ENCODE assay signal across 8 cellular contexts in genomic region chr2:87483093-87483492, GRCh38.
DNase-seq lines count a peak whose midpoint lies in the region; ATAC-seq, FAIRE-seq and TF ChIP-seq lines count a peak whose summit lies in the region.
"Not testable (repeated sequence)": the region's sequence is repeated elsewhere in the genome, so short reads cannot be mapped to it uniquely, and the experiment has no call there.

No MANE protein-coding gene starts in this region.

- not testable (repeated sequence) for H2BK20ac ChIP-seq in IMR-90 (ENCODE audit: low read depth, low read length)

- H3K4me3 ChIP-seq in IMR-90 (ENCODE audit: insufficient read depth, low read depth, low read length); K562: not testable (repeated sequence)

- H4K91ac ChIP-seq in IMR-90 (ENCODE audit: insufficient read depth, low read depth, low read length) = not testable (repeated sequence)

- H2BK15ac ChIP-seq in IMR-90 (ENCODE audit: low read depth, low read length) = not testable (repeated sequence)

- TF ChIP-seq RAD21 in IMR-90 (IDR thresholded peaks at IDR 0.05; ENCODE audit: low read length); K562 (CRISPR knock-in tag; conservative IDR thresholded peaks at IDR 0.05 in 1 of 2, IDR thresholded peaks at IDR 0.05 in 1 of 2): not testable (repeated sequence)

- H3K9ac ChIP-seq in IMR-90 (ENCODE audit: low read depth, low read length) = peak overlapping the region; percentile 34; the same call in 1 of the 2 replicates
- not testable (repeated sequence) for H3K9ac ChIP-seq in K562 (ENCODE audit: insufficient read depth in 1 of 2, low read depth in 2 of 2, low read length in 2 of 2)

- H4K20me1 ChIP-seq in IMR-90 (ENCODE audit: insufficient read depth, low read length) = peaks cover 67% of the 10 kb centered on the region
- not testable (repeated sequence) for H4K20me1 ChIP-seq in K562 (replicated peaks; ENCODE audit: control insufficient read depth, insufficient read depth, low read length)

- H3K9me1 ChIP-seq in IMR-90 (ENCODE audit: insufficient read depth, low read length); K562 (ENCODE audit: control insufficient read depth, insufficient read depth, low read length): not testable (repeated sequence)

- H3K23ac ChIP-seq in IMR-90 (ENCODE audit: low read depth, low read length) = not testable (repeated sequence)

- WGBS in IMR-90 (ENCODE audit: extremely low coverage in 2 of 2, insufficient read length in 1 of 2), 2 experiments = no CpG with 5 or more reads among the region's 5 CpGs
- WGBS in K562 (ENCODE audit: insufficient coverage, low coverage, missing lambda C conversion rate) = 5% methylated on average over 4 of the region's 5 CpGs

- H3K4me3 Mint-ChIP-seq in CD4-positive, alpha-beta T cell = peak overlapping the region; percentile 45
- H3K4me3 Mint-ChIP-seq in T-cell (peak overlapping the region in 2 of 3 donors; percentile 15 to 74), natural killer cell (peak overlapping the region; percentile 28)
- peak overlapping the region; percentile 65 to 75 for H3K4me3 Mint-ChIP-seq in activated T-cell treated with anti-CD3 and anti-CD28 coated beads, Interleukin-2, amount 50 U/mL, for 72 hours
- peak overlapping the region; percentile 16 to 39 for H3K4me3 Mint-ChIP-seq in stimulated activated naive CD8-positive, alpha-beta T cell treated with anti-CD3 and anti-CD28 coated beads, Interleukin-15, amount 100 ng/mL, for 72 hours

- POLR2A ChIA-PET in CD4-positive, alpha-beta T cell (lab: Charles Lee); IMR-90 (lab: Charles Lee; ENCODE audit: unreplicated experiment); T-cell (lab: Charles Lee); K562 (lab: Yijun Ruan, JAX): not testable (repeated sequence)

- H4K5ac ChIP-seq in IMR-90 (ENCODE audit: low read depth, low read length) = not testable (repeated sequence)

- not testable (repeated sequence) for H2BK120ac ChIP-seq in IMR-90 (ENCODE audit: low read depth, low read length)

- peaks cover 11% of the 10 kb centered on the region for H3K4me1 Mint-ChIP-seq in CD4-positive, alpha-beta T cell (ENCODE audit: low read depth)
- peaks cover 0 to 48% (median 2%) of the 10 kb centered on the region in 3 donors for H3K4me1 Mint-ChIP-seq in T-cell
- peaks cover 28% of the 10 kb centered on the region for H3K4me1 Mint-ChIP-seq in activated T-cell treated with anti-CD3 and anti-CD28 coated beads, Interleukin-2, amount 50 U/mL, for 72 hours (ENCODE audit: low read depth)
- not testable (repeated sequence) for H3K4me1 Mint-ChIP-seq in natural killer cell
- H3K4me1 Mint-ChIP-seq in stimulated activated naive CD8-positive, alpha-beta T cell treated with anti-CD3 and anti-CD28 coated beads, Interleukin-15, amount 100 ng/mL, for 72 hours = peaks cover 33% of the 10 kb centered on the region

- DNase-seq in CD4-positive, alpha-beta T cell = peak in 2 of 10 experiments; percentile 26 to 31
- DNase-seq in IMR-90; natural killer cell; stimulated activated naive CD8-positive, alpha-beta T cell treated with anti-CD3 and anti-CD28 coated beads, Interleukin-15, amount 100 ng/mL, for 72 hours: not testable (repeated sequence)
- DNase-seq in T-cell = peak in 1 of 34 experiments; percentile 37
- DNase-seq in activated T-cell treated with anti-CD3 and anti-CD28 coated beads, Interleukin-2, amount 50 U/mL, for 72 hours = peak in 1 of 2 donors; percentile 22
- peak in 1 of 4 experiments; percentile 45 for DNase-seq in K562 (ENCODE audit: extremely low read depth in 1 of 4, low spot score in 3 of 4)
- DNase-seq in islet precursor cell = peak; percentile 75

- intact Hi-C loops in CD4-positive, alpha-beta T cell (cut with DNase I, micrococcal nuclease); IMR-90 (cut with micrococcal nuclease); K562 (cut with micrococcal nuclease); natural killer cell (cut with micrococcal nuclease): not testable (repeated sequence)

- H3K36me3 ChIP-seq in IMR-90 (ENCODE audit: control insufficient read depth, insufficient read depth, low read length) = not testable (repeated sequence)
- H3K36me3 ChIP-seq in K562 (ENCODE audit: control insufficient read depth, insufficient read depth, low read length) = peaks cover 10% of the 10 kb centered on the region; the same call in 1 of the 3 replicates

- in situ Hi-C loops in IMR-90 (cut with MboI; ENCODE audit: low sequenced_read_pairs) = not testable (repeated sequence)
- in situ Hi-C loops in K562 (cut with MboI) = loop anchor here (25.0 kb wide), 1 partner anchor 529 kb away; the partner anchor contains the start of gene RNU2-63P

- H2AFZ ChIP-seq in IMR-90 (replicated peaks; ENCODE audit: low read length, poor library complexity); K562 (ENCODE audit: low read depth, low read length): not testable (repeated sequence)

- H2AK5ac ChIP-seq in IMR-90 (ENCODE audit: low read depth, low read length) = not testable (repeated sequence)

- H4K8ac ChIP-seq in IMR-90 (ENCODE audit: low read depth in 2 of 2, low read length in 2 of 2) = not testable (repeated sequence)

- peak; percentile 59 for ATAC-seq in CD4-positive, alpha-beta T cell (ENCODE audit: poor library complexity)
- peak; percentile 41 for ATAC-seq in IMR-90 (ENCODE audit: low read depth)
- ATAC-seq in T-cell (replicated peaks in 1 of 4) = peak; percentile 35 to 79 (median 61)
- peak; percentile 56 for ATAC-seq in activated T-cell treated with anti-CD3 and anti-CD28 coated beads, Interleukin-2, amount 50 U/mL, for 72 hours (replicated peaks in 1 of 2)
- peak; percentile 80 for ATAC-seq in K562
- ATAC-seq in natural killer cell = not testable (repeated sequence)
- ATAC-seq in stimulated activated naive CD8-positive, alpha-beta T cell treated with anti-CD3 and anti-CD28 coated beads, Interleukin-15, amount 100 ng/mL, for 72 hours = peak; percentile 56

- H3K9me3 Mint-ChIP-seq in CD4-positive, alpha-beta T cell; T-cell; activated T-cell treated with anti-CD3 and anti-CD28 coated beads, Interleukin-2, amount 50 U/mL, for 72 hours; natural killer cell; stimulated activated naive CD8-positive, alpha-beta T cell treated with anti-CD3 and anti-CD28 coated beads, Interleukin-15, amount 100 ng/mL, for 72 hours: not testable (repeated sequence)

- H3K4me2 ChIP-seq in IMR-90 (ENCODE audit: low read depth, low read length); K562 (ENCODE audit: insufficient read depth, low read length): not testable (repeated sequence)

- H2BK5ac ChIP-seq in IMR-90 (ENCODE audit: low read depth, low read length, poor library complexity, severe bottlenecking) = peak overlapping the region; percentile 62

- H2AK9ac ChIP-seq in IMR-90 (replicated peaks; ENCODE audit: low read depth, low read length, poor library complexity) = not testable (repeated sequence)

- not testable (repeated sequence) for H3K27me3 ChIP-seq in CD4-positive, alpha-beta T cell (ENCODE audit: control insufficient read depth, insufficient read depth, low read length); IMR-90 (ENCODE audit: control insufficient read depth, insufficient read depth, low read length); K562 (ENCODE audit: control insufficient read depth in 2 of 2, insufficient read depth in 2 of 2, low read length in 2 of 2)

- peaks cover 19% of the 10 kb centered on the region for H3K4me1 ChIP-seq in IMR-90 (ENCODE audit: control insufficient read depth, insufficient read depth, low read length)
- H3K4me1 ChIP-seq in K562 (replicated peaks in 1 of 2; ENCODE audit: control insufficient read depth in 2 of 2, insufficient read depth in 2 of 2, low read length in 2 of 2) = not testable (repeated sequence)

- H3K14ac ChIP-seq in IMR-90 (replicated peaks; ENCODE audit: low read depth, low read length) = not testable (repeated sequence)

- H3K27me3 Mint-ChIP-seq in CD4-positive, alpha-beta T cell; T-cell; activated T-cell treated with anti-CD3 and anti-CD28 coated beads, Interleukin-2, amount 50 U/mL, for 72 hours (ENCODE audit: low read depth); natural killer cell (ENCODE audit: low read depth in 2 of 2); stimulated activated naive CD8-positive, alpha-beta T cell treated with anti-CD3 and anti-CD28 coated beads, Interleukin-15, amount 100 ng/mL, for 72 hours: not testable (repeated sequence)

- not testable (repeated sequence) for TF ChIP-seq POLR2A in IMR-90 (IDR thresholded peaks at IDR 0.05; ENCODE audit: low read depth, low read length); K562 (conservative IDR thresholded peaks at IDR 0.05)

- not testable (repeated sequence) for H3K27ac ChIP-seq in CD4-positive, alpha-beta T cell (ENCODE audit: low read depth, low read length); K562 (ENCODE audit: extremely low read depth, low read depth, low read length)
- H3K27ac ChIP-seq in IMR-90 (ENCODE audit: insufficient read depth, low read length) = peak overlapping the region; percentile 76; the same call in 1 of the 2 replicates

- not testable (repeated sequence) for BruUV-seq in IMR-90 (replicated peaks; lab: Mats Ljungman, UMichigan); K562 (replicated peaks; lab: Mats Ljungman, UMichigan)

- not testable (repeated sequence) for H3K18ac ChIP-seq in IMR-90 (ENCODE audit: low read depth, low read length)

- not testable (repeated sequence) for TF ChIP-seq CTCF in CD4-positive, alpha-beta T cell (IDR thresholded peaks at IDR 0.05); IMR-90 (conservative IDR thresholded peaks at IDR 0.05; ENCODE audit: low read depth, low read length); K562 (IDR thresholded peaks at IDR 0.05 in 2 of 3, conservative IDR thresholded peaks at IDR 0.05 in 1 of 3; ENCODE audit: insufficient read depth in 2 of 3, low read depth in 1 of 3, low read length in 3 of 3); natural killer cell (IDR thresholded peaks at IDR 0.05)

- TF ChIP-seq EP300 in K562 (IDR thresholded peaks at IDR 0.05; ENCODE audit: low read length) = not testable (repeated sequence)

- dilution Hi-C loops in IMR-90 (cut with HindIII; ENCODE audit: low sequenced_read_pairs, unreplicated experiment) = not testable (repeated sequence)

- not testable (repeated sequence) for H3K56ac ChIP-seq in IMR-90 (ENCODE audit: extremely low read depth, insufficient read depth, low read length)

- CTCF ChIA-PET in CD4-positive, alpha-beta T cell (lab: Charles Lee); IMR-90 (lab: Yijun Ruan, JAX); T-cell (lab: Charles Lee); K562 (lab: Yijun Ruan, JAX; ENCODE audit: low intra/inter-chr PET ratio): not testable (repeated sequence)

- peak overlapping the region; percentile 33 for H3K27ac Mint-ChIP-seq in CD4-positive, alpha-beta T cell
- H3K27ac Mint-ChIP-seq in T-cell = peak overlapping the region in 1 of 2 donors; percentile 90
- H3K27ac Mint-ChIP-seq in activated T-cell treated with anti-CD3 and anti-CD28 coated beads, Interleukin-2, amount 50 U/mL, for 72 hours = peak overlapping the region; percentile 57
- H3K27ac Mint-ChIP-seq in natural killer cell = peak overlapping the region; percentile 57 to 62
- not testable (repeated sequence) for H3K27ac Mint-ChIP-seq in stimulated activated naive CD8-positive, alpha-beta T cell treated with anti-CD3 and anti-CD28 coated beads, Interleukin-15, amount 100 ng/mL, for 72 hours

- H3K79me2 ChIP-seq in K562 (ENCODE audit: control insufficient read depth, insufficient read depth, low read length) = peaks cover 73% of the 10 kb centered on the region

- not testable (repeated sequence) for H3K36me3 Mint-ChIP-seq in CD4-positive, alpha-beta T cell (ENCODE audit: low read depth); natural killer cell
- peaks cover 13% of the 10 kb centered on the region for H3K36me3 Mint-ChIP-seq in T-cell
- H3K36me3 Mint-ChIP-seq in activated T-cell treated with anti-CD3 and anti-CD28 coated beads, Interleukin-2, amount 50 U/mL, for 72 hours (ENCODE audit: insufficient read depth in 2 of 2) = peaks cover 5 to 14% of the 10 kb centered on the region in 2 donors

- not testable (repeated sequence) for H3K9me3 ChIP-seq in CD4-positive, alpha-beta T cell (ENCODE audit: control insufficient read depth, low read length); IMR-90 (ENCODE audit: control insufficient read depth, insufficient read depth, low read length); K562 (replicated peaks; ENCODE audit: control insufficient read depth, insufficient read depth, low read depth, low read length)

- H3K4ac ChIP-seq in IMR-90 (ENCODE audit: low read depth, low read length) = not testable (repeated sequence)

- FAIRE-seq in K562 (lab: Jason Lieb, UNC) = peak; percentile 75

- not testable (repeated sequence) for H3K79me1 ChIP-seq in IMR-90 (ENCODE audit: low read depth in 1 of 2, low read length in 2 of 2)
